In the genomic region with DNA sequence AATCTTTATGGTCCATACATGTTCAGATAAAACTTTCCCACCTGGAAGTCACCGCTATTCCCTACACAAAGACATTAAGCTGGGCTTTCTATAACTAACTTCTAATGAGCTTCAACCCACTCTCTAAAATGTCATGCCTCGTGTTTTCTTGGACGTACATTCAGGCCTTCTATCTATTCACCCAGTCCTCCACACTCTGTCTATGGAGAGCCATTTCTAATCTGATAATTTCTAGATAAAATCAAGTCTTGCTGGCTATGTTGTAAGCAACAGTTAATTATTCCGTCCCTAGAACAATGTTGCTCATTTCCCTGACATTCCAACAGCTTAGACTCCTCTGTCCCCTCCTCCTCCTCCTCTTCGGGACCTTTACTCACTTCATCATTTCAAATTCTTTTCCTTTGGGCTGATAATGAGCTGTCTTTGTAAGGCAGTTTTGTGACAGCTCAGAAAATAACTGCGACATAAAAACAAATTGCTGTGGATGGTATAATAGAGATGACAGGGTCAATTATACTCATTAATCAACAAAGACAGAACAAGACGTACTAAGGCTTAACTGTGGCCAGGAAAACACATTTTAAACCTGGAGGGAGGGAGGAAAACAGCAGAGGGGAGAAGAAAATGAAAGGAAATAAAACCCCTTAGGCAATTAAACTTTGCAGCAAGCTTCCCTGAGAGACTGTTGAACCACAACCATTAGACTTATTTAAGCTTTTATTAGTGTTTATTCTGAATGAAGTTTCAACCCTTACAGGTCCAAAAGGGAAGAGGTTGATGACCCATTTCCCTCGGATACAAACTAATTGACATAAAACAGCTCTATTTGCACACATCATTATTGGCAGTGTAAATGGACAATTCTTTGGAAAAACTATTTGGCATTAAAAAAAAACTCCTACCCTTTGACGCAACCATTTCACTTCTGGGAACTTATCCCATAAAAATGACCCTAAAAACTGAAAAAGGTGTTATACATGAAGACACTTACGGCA, we compare ENCODE assay signal across 27 cellular contexts.
DNase-seq lines count a peak whose midpoint lies in the region; ATAC-seq and TF ChIP-seq lines count a peak whose summit lies in the region.
"Had no signal": no experiment of that assay in that cellular context is flagged by ENCODE, and none has a peak within 500 bp of the region (broad histone marks: within the 10 kb centered on the region; RNA-seq: fewer than 3 reads in every experiment).

No MANE protein-coding gene starts in this region.

- peaks cover 4% of the 10 kb centered on the region for H3K9me3 Mint-ChIP-seq in neural progenitor cell
- peaks cover 4% of the 10 kb centered on the region for H3K9me3 Mint-ChIP-seq in activated naive CD8-positive, alpha-beta T cell treated with anti-CD3 and anti-CD28 coated beads for 36 hours
- H3K9me3 Mint-ChIP-seq: effector memory CD8-positive, alpha-beta T cell had no signal

- no peaks in the 10 kb centered on the region for H3K79me2 ChIP-seq in neural progenitor cell (ENCODE audit: low read depth)

- no peaks in the 10 kb centered on the region for H3F3A ChIP-seq in neural progenitor cell (ENCODE audit: low read depth)

- peaks cover 11% of the 10 kb centered on the region for H3K36me3 Mint-ChIP-seq in neural progenitor cell
- peaks cover 58% of the 10 kb centered on the region for H3K36me3 Mint-ChIP-seq in activated naive CD8-positive, alpha-beta T cell treated with anti-CD3 and anti-CD28 coated beads for 36 hours

- H3K36me3 ChIP-seq in neural progenitor cell = no peaks in the 10 kb centered on the region
- H3K36me3 ChIP-seq: adrenal gland, ovary, SJCRH30, thyroid gland had no signal

- no peaks in the 10 kb centered on the region for H3K27me3 ChIP-seq in neural progenitor cell
- H3K27me3 ChIP-seq: adrenal gland, esophagus muscularis mucosa, ovary, sigmoid colon, SJCRH30, thyroid gland had no signal

- DNase-seq in Caki2 (ENCODE audit: low read depth) = peak; percentile 10
- peak in 2 of 3 experiments; percentile 29 to 77 for DNase-seq in NCI-H1417 (lab: John Stamatoyannopoulos, UW)
- peak; percentile 35 for DNase-seq in fibroblast of villous mesenchyme (ENCODE audit: low read depth)
- no peak for DNase-seq in neural progenitor cell (ENCODE audit: low spot score)
- DNase-seq in middle frontal gyrus (ENCODE audit: extremely low spot score, low spot score) = no peak
- DNase-seq in activated naive CD8-positive, alpha-beta T cell treated with anti-CD3 and anti-CD28 coated beads for 36 hours = no peak
- DNase-seq: activated CD4-positive, alpha-beta memory T cell treated with anti-CD3 and anti-CD28 coated beads, Interleukin-2, amount 10 ng/mL, durations not matched to agents 7 days and 5 days; activated CD4-positive, CD25-positive, alpha-beta regulatory T cell treated with anti-CD3 and anti-CD28 coated beads, Interleukin-2, amount 50 U/mL, for 72 hours; activated gamma-delta T cell; adrenal gland; effector memory CD8-positive, alpha-beta T cell; KBM-7; MV-4-11; NCI-H1694; NCI-H2171; NCI-H524 treated with DMSO at 0.1 percent for 48 hours; ovary; sigmoid colon; SJCRH30; stimulated activated naive CD8-positive, alpha-beta T cell treated with anti-CD3 and anti-CD28 coated beads, Interleukin-15, amount 100 ng/mL, for 72 hours; T-cell; thyroid gland had no signal

- TF ChIP-seq CTCF in fibroblast of villous mesenchyme (IDR thresholded peaks at IDR 0.05; ENCODE audit: insufficient read depth, low read depth, low read length) (no peak), neural progenitor cell (IDR thresholded peaks at IDR 0.05) (no peak)

- no peak overlapping the region for H3K27ac ChIP-seq in neural progenitor cell
- H3K27ac ChIP-seq: coronary artery, ovary, SJCRH30, thyroid gland had no signal

- H3K9ac ChIP-seq in neural progenitor cell = no peak overlapping the region

- H3K4me1 ChIP-seq in neural progenitor cell = peaks cover 13% of the 10 kb centered on the region
- H3K4me1 ChIP-seq: sigmoid colon, SJCRH30, thyroid gland had no signal

- H3K27me3 Mint-ChIP-seq in neural progenitor cell (ENCODE audit: insufficient read depth, low read depth) = no peaks in the 10 kb centered on the region
- no peaks in the 10 kb centered on the region for H3K27me3 Mint-ChIP-seq in activated naive CD8-positive, alpha-beta T cell treated with anti-CD3 and anti-CD28 coated beads for 36 hours
- H3K27me3 Mint-ChIP-seq: activated CD4-positive, alpha-beta memory T cell treated with anti-CD3 and anti-CD28 coated beads, Interleukin-2, amount 10 ng/mL, durations not matched to agents 7 days and 5 days; effector memory CD8-positive, alpha-beta T cell; stimulated activated naive CD8-positive, alpha-beta T cell treated with anti-CD3 and anti-CD28 coated beads, Interleukin-15, amount 100 ng/mL, for 72 hours; T-cell had no signal

- no peaks in the 10 kb centered on the region for H3K9me3 ChIP-seq in neural progenitor cell (ENCODE audit: low read depth)
- H3K9me3 ChIP-seq: adrenal gland, esophagus muscularis mucosa, ovary, sigmoid colon, SJCRH30, thyroid gland had no signal

- no peak overlapping the region for H2AFZ ChIP-seq in neural progenitor cell (replicated peaks)

- peak overlapping the region; percentile 27 for H3K27ac Mint-ChIP-seq in neural progenitor cell
- H3K27ac Mint-ChIP-seq in activated naive CD8-positive, alpha-beta T cell treated with anti-CD3 and anti-CD28 coated beads for 36 hours = no peak overlapping the region
- H3K27ac Mint-ChIP-seq: activated CD4-positive, alpha-beta memory T cell treated with anti-CD3 and anti-CD28 coated beads, Interleukin-2, amount 10 ng/mL, durations not matched to agents 7 days and 5 days; stimulated activated naive CD8-positive, alpha-beta T cell treated with anti-CD3 and anti-CD28 coated beads, Interleukin-15, amount 100 ng/mL, for 72 hours had no signal

- ATAC-seq in GM19397 (IDR thresholded peaks at IDR 0.05; ENCODE audit: unreplicated experiment) (no peak), GM18873 (IDR thresholded peaks at IDR 0.05; ENCODE audit: low FRiP score, unreplicated experiment) (no peak)
- ATAC-seq: effector memory CD8-positive, alpha-beta T cell; stimulated activated naive CD8-positive, alpha-beta T cell treated with anti-CD3 and anti-CD28 coated beads, Interleukin-15, amount 100 ng/mL, for 72 hours; T-cell had no signal

- H3K4me3 Mint-ChIP-seq in neural progenitor cell = no peak overlapping the region
- no peak overlapping the region for H3K4me3 Mint-ChIP-seq in activated naive CD8-positive, alpha-beta T cell treated with anti-CD3 and anti-CD28 coated beads for 36 hours
- H3K4me3 Mint-ChIP-seq: activated CD4-positive, alpha-beta memory T cell treated with anti-CD3 and anti-CD28 coated beads, Interleukin-2, amount 10 ng/mL, durations not matched to agents 7 days and 5 days; effector memory CD8-positive, alpha-beta T cell; stimulated activated naive CD8-positive, alpha-beta T cell treated with anti-CD3 and anti-CD28 coated beads, Interleukin-15, amount 100 ng/mL, for 72 hours; T-cell had no signal

- in situ Hi-C loops in Caki2 (cut with HindIII; ENCODE audit: low pct_unique_long_range_greater_than_20kb, low sequenced_read_pairs) = no loop called here

- no peak overlapping the region for H3K4me2 ChIP-seq in neural progenitor cell

- no peaks in the 10 kb centered on the region for H4K20me1 ChIP-seq in neural progenitor cell (ENCODE audit: low read depth)

- H3K4me3 ChIP-seq in fibroblast of villous mesenchyme (ENCODE audit: low read depth, low read length) (no peak overlapping the region), neural progenitor cell (no peak overlapping the region)
- H3K4me3 ChIP-seq: adrenal gland, coronary artery, esophagus muscularis mucosa, lung, ovary, sigmoid colon, SJCRH30, thyroid gland had no signal

- peaks cover 4% of the 10 kb centered on the region for H3K4me1 Mint-ChIP-seq in neural progenitor cell
- H3K4me1 Mint-ChIP-seq in activated naive CD8-positive, alpha-beta T cell treated with anti-CD3 and anti-CD28 coated beads for 36 hours = peaks cover 11% of the 10 kb centered on the region

Comparison
In these comparisons a context has a peak if more than half of its experiments do, and no peak if none do; other contexts are left out.
1. DNase-seq: peak in Caki2 (single experiment), NCI-H1417 (2 of 3) and fibroblast of villous mesenchyme (single experiment); none in neural progenitor cell (single experiment), middle frontal gyrus (single experiment) and activated naive CD8-positive, alpha-beta T cell treated with anti-CD3 and anti-CD28 coated beads for 36 hours (single experiment).